In the genomic region with DNA sequence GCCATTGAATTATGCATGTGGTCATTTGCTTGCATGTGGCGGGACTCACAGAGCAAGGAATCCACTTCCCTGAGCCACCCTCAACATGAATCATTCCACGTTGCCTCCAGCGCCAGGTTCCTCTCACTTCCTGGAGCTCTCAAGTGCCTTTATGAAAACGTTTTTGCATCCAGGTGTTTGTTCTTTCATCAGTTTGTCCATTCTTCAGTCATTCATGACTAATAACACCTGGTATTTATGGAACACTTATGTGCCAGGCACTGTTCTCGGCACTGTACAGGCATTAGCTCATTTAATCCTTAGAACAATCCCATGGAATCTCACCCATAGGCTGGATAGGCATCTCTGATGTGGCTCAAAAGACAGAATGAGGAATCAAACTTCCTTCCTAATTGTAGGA, we compare ENCODE assay signal across 18 cellular contexts.
DNase-seq lines count a peak whose midpoint lies in the region; ATAC-seq, FAIRE-seq and TF ChIP-seq lines count a peak whose summit lies in the region.
"Had no signal": no experiment of that assay in that cellular context is flagged by ENCODE, and none has a peak within 500 bp of the region (broad histone marks: within the 10 kb centered on the region; RNA-seq: fewer than 3 reads in every experiment).

No MANE protein-coding gene starts in this region.

- no peak overlapping the region for H3K4me3 ChIP-seq in bronchial epithelial cell (ENCODE audit: low read depth, low read length)

- ATAC-seq in HG03095 (IDR thresholded peaks at IDR 0.05; ENCODE audit: unreplicated experiment) = no peak
- no peak for ATAC-seq in GM21447 (IDR thresholded peaks at IDR 0.05; ENCODE audit: unreplicated experiment)
- no peak for ATAC-seq in HG02970 (IDR thresholded peaks at IDR 0.05; ENCODE audit: low FRiP score, unreplicated experiment)

- no peaks in the 10 kb centered on the region for H3K36me3 ChIP-seq in bronchial epithelial cell (ENCODE audit: control insufficient read depth, insufficient read depth, low read length)

- TF ChIP-seq CTCF in bronchial epithelial cell (IDR thresholded peaks at IDR 0.05; ENCODE audit: insufficient read depth, low read length, severe bottlenecking) = no peak

- DNase-seq in Daoy (ENCODE audit: low read depth) (peak; percentile 35), bronchial epithelial cell (ENCODE audit: low read depth) (peak; percentile 91), kidney tubule cell (ENCODE audit: low spot score) (peak; percentile 84), renal cortical epithelial cell (ENCODE audit: low read depth) (peak; percentile 66)
- DNase-seq: ACHN; C1 segment of cervical spinal cord; Calu3; CD4-positive, alpha-beta T cell; DMS 273 treated with DMSO at 0.1 percent for 48 hours; DMS79 treated with DMSO at 0.1 percent for 48 hours; GF-D8; HCEC 1CT; HFFc6; IMR-90; KBM-7 had no signal

- no peaks in the 10 kb centered on the region for H3K27me3 ChIP-seq in bronchial epithelial cell (ENCODE audit: control insufficient read depth, insufficient read depth, low read length)

- peak; percentile 68 for FAIRE-seq in bronchial epithelial cell (lab: Jason Lieb, UNC)

Comparison
In these comparisons a context has a peak if more than half of its experiments do, and no peak if none do; other contexts are left out.
1. DNase-seq: peak in every context shown above with its lines; median percentile 91 in bronchial epithelial cell; 84 in kidney tubule cell; 66 in renal cortical epithelial cell; 35 in Daoy.